Comparison of ENCODE assay signal across 22 cellular contexts in genomic region chr10:3945026-3945425, GRCh38.
DNase-seq lines count a peak whose midpoint lies in the region; ATAC-seq and TF ChIP-seq lines count a peak whose summit lies in the region.
"Had no signal": no experiment of that assay in that cellular context is flagged by ENCODE, and none has a peak within 500 bp of the region (broad histone marks: within the 10 kb centered on the region; RNA-seq: fewer than 3 reads in every experiment).

No MANE protein-coding gene starts in this region.

- no peaks in the 10 kb centered on the region for H4K20me1 ChIP-seq in PC-9 (ENCODE audit: insufficient read depth)

- H3K4me2 ChIP-seq in PC-9, result no peak overlapping the region

- no peak for TF ChIP-seq EP300 in gastroesophageal sphincter (IDR thresholded peaks at IDR 0.05)

- peaks cover 27% of the 10 kb centered on the region for H3F3A ChIP-seq in PC-9 (ENCODE audit: insufficient read depth, low read depth)

- H3K79me2 ChIP-seq in PC-9 (ENCODE audit: low read depth), result no peaks in the 10 kb centered on the region

- intact Hi-C loops in PC-9 (cut with micrococcal nuclease; ENCODE audit: unreplicated experiment), result loop anchor here (5.0 to 10.0 kb wide), 2 partner anchors 53 to 160 kb away; partner anchors contain the start of gene KLF6

- DNase-seq in activated CD8-positive, alpha-beta memory T cell treated with anti-CD3 and anti-CD28 coated beads, Interleukin-2, amount 10 ng/mL, durations not matched to agents 7 days and 5 days, result no peak
- no peak for DNase-seq in activated CD8-positive, alpha-beta memory T cell treated with anti-CD3 and anti-CD28 coated beads, Interleukin-2, amount 50 U/mL, for 48 hours
- no peak for DNase-seq in PC-9
- DNase-seq in effector memory CD8-positive, alpha-beta T cell, result no peak
- no peak for DNase-seq in stimulated activated effector memory CD8-positive, alpha-beta T cell treated with anti-CD3 and anti-CD28 coated beads, Interleukin-12 subunit alpha, Interleukin-12 subunit beta, amount 100 ng/mL, for 72 hours (ENCODE audit: low spot score in 2 of 2)
- DNase-seq in SIG-M5 treated with dmso at 0.1 percent for 504 hours (lab: John Stamatoyannopoulos, UW; ENCODE audit: unreplicated experiment), result no peak
- DNase-seq in amniotic stem cell (lab: John Stamatoyannopoulos, UW), result no peak
- DNase-seq: effector CD4-positive, alpha-beta T cell; H7; heart right ventricle; KG1; NCI-H2081; NCI-H524 treated with DMSO at 0.1 percent for 48 hours; psoas muscle; SK-N-SH; stimulated activated CD4-positive, alpha-beta T cell treated with anti-CD3 and anti-CD28 coated beads, Interleukin-12 subunit alpha, Interleukin-12 subunit beta, amount 100 ng/mL, for 4 hours; upper lobe of right lung had no signal

- no peaks in the 10 kb centered on the region for H3K9me3 ChIP-seq in PC-9 (ENCODE audit: insufficient read depth, low read depth)
- H3K9me3 ChIP-seq in gastroesophageal sphincter, result no peaks in the 10 kb centered on the region
- H3K9me3 ChIP-seq: psoas muscle, SK-N-SH, upper lobe of right lung had no signal

- POLR2A ChIA-PET in PC-9 (lab: Charles Lee; ENCODE audit: unreplicated experiment), result no interaction called here

- no TSS peak for BruUV-seq in PC-9 (replicated peaks; lab: Mats Ljungman, UMichigan)

- H3K4me3 ChIP-seq in PC-9 (no peak overlapping the region), gastroesophageal sphincter (no peak overlapping the region)
- H3K4me3 ChIP-seq: cardiac muscle cell, heart right ventricle, lung, psoas muscle, upper lobe of right lung had no signal

- no peak overlapping the region for H2AFZ ChIP-seq in PC-9

- peaks cover 27% of the 10 kb centered on the region for H3K36me3 Mint-ChIP-seq in activated CD8-positive, alpha-beta memory T cell treated with anti-CD3 and anti-CD28 coated beads, Interleukin-2, amount 10 ng/mL, durations not matched to agents 7 days and 5 days
- H3K36me3 Mint-ChIP-seq in effector memory CD8-positive, alpha-beta T cell (ENCODE audit: insufficient read depth), result peaks cover 39% of the 10 kb centered on the region
- peaks cover 25% of the 10 kb centered on the region for H3K36me3 Mint-ChIP-seq in stimulated activated effector memory CD8-positive, alpha-beta T cell treated with anti-CD3 and anti-CD28 coated beads, Interleukin-12 subunit alpha, Interleukin-12 subunit beta, amount 100 ng/mL, for 72 hours
- H3K36me3 Mint-ChIP-seq: CD14-positive monocyte had no signal

- peaks cover 81% of the 10 kb centered on the region for H3K4me1 Mint-ChIP-seq in activated CD8-positive, alpha-beta memory T cell treated with anti-CD3 and anti-CD28 coated beads, Interleukin-2, amount 10 ng/mL, durations not matched to agents 7 days and 5 days
- H3K4me1 Mint-ChIP-seq in effector memory CD8-positive, alpha-beta T cell (ENCODE audit: low read depth in 2 of 2), result peaks cover 53 to 68% of the 10 kb centered on the region in 2 donors
- peaks cover 78% of the 10 kb centered on the region for H3K4me1 Mint-ChIP-seq in stimulated activated effector memory CD8-positive, alpha-beta T cell treated with anti-CD3 and anti-CD28 coated beads, Interleukin-12 subunit alpha, Interleukin-12 subunit beta, amount 100 ng/mL, for 72 hours

- CTCF ChIA-PET in activated CD8-positive, alpha-beta memory T cell treated with anti-CD3 and anti-CD28 coated beads, Interleukin-2, amount 10 ng/mL, durations not matched to agents 7 days and 5 days (lab: Charles Lee), result interaction anchor here (1.2 to 2.2 kb wide), 4 partner anchors 11 to 162 kb away, joined by 4 to 6 read pairs (median 6); partner anchors contain the start of gene KLF6
- CTCF ChIA-PET in PC-9 (lab: Charles Lee), result no interaction called here

- H3K4me1 ChIP-seq in PC-9 (replicated peaks; ENCODE audit: insufficient read depth) (peaks cover 31% of the 10 kb centered on the region), gastroesophageal sphincter (peaks cover 0 to 18% (median 0%) of the 10 kb centered on the region in 3 donors)
- H3K4me1 ChIP-seq: psoas muscle, upper lobe of right lung had no signal

- peak overlapping the region; percentile 94 for H3K27ac Mint-ChIP-seq in activated CD8-positive, alpha-beta memory T cell treated with anti-CD3 and anti-CD28 coated beads, Interleukin-2, amount 10 ng/mL, durations not matched to agents 7 days and 5 days
- H3K27ac Mint-ChIP-seq in effector memory CD8-positive, alpha-beta T cell, result peak overlapping the region; percentile 98 to 99
- no peak overlapping the region for H3K27ac Mint-ChIP-seq in stimulated activated effector memory CD8-positive, alpha-beta T cell treated with anti-CD3 and anti-CD28 coated beads, Interleukin-12 subunit alpha, Interleukin-12 subunit beta, amount 100 ng/mL, for 72 hours
- H3K27ac Mint-ChIP-seq: CD14-positive monocyte had no signal

- peak overlapping the region; percentile 6 for H3K4me3 Mint-ChIP-seq in activated CD8-positive, alpha-beta memory T cell treated with anti-CD3 and anti-CD28 coated beads, Interleukin-2, amount 10 ng/mL, durations not matched to agents 7 days and 5 days
- peak overlapping the region; percentile 68 to 87 for H3K4me3 Mint-ChIP-seq in effector memory CD8-positive, alpha-beta T cell
- H3K4me3 Mint-ChIP-seq in stimulated activated effector memory CD8-positive, alpha-beta T cell treated with anti-CD3 and anti-CD28 coated beads, Interleukin-12 subunit alpha, Interleukin-12 subunit beta, amount 100 ng/mL, for 72 hours, result peak overlapping the region; percentile 70
- H3K4me3 Mint-ChIP-seq: CD14-positive monocyte, nephron had no signal

- H3K9me2 ChIP-seq in PC-9 (ENCODE audit: insufficient read depth), result no peaks in the 10 kb centered on the region
- H3K9me2 ChIP-seq: SK-N-SH had no signal

- 73 to 83% methylated on average over 5 of the region's 5 CpGs for WGBS in gastroesophageal sphincter (ENCODE audit: low coverage in 1 of 2), 2 donors

- H3K36me3 ChIP-seq in PC-9 (ENCODE audit: low read depth) (no peaks in the 10 kb centered on the region), gastroesophageal sphincter (no peaks in the 10 kb centered on the region)
- H3K36me3 ChIP-seq: cardiac muscle cell, heart right ventricle, upper lobe of right lung had no signal

- peak overlapping the region; percentile 74 for H3K27ac ChIP-seq in PC-9
- H3K27ac ChIP-seq in gastroesophageal sphincter, result peak overlapping the region in 2 of 4 donors; percentile 66 to 74
- H3K27ac ChIP-seq: cardiac muscle cell, psoas muscle had no signal

- TF ChIP-seq POLR2A in gastroesophageal sphincter (IDR thresholded peaks at IDR 0.05), result no peak

- no peak for TF ChIP-seq CTCF in PC-9 (conservative IDR thresholded peaks at IDR 0.05)
- no peak for TF ChIP-seq CTCF in gastroesophageal sphincter (IDR thresholded peaks at IDR 0.05)

- H3K27me3 Mint-ChIP-seq in activated CD8-positive, alpha-beta memory T cell treated with anti-CD3 and anti-CD28 coated beads, Interleukin-2, amount 10 ng/mL, durations not matched to agents 7 days and 5 days, result no peaks in the 10 kb centered on the region
- H3K27me3 Mint-ChIP-seq in effector memory CD8-positive, alpha-beta T cell, result no peaks in the 10 kb centered on the region

- peaks cover 5% of the 10 kb centered on the region for H3K9me3 Mint-ChIP-seq in activated CD8-positive, alpha-beta memory T cell treated with anti-CD3 and anti-CD28 coated beads, Interleukin-2, amount 10 ng/mL, durations not matched to agents 7 days and 5 days (ENCODE audit: low read depth)
- no peaks in the 10 kb centered on the region for H3K9me3 Mint-ChIP-seq in effector memory CD8-positive, alpha-beta T cell
- no peaks in the 10 kb centered on the region for H3K9me3 Mint-ChIP-seq in stimulated activated effector memory CD8-positive, alpha-beta T cell treated with anti-CD3 and anti-CD28 coated beads, Interleukin-12 subunit alpha, Interleukin-12 subunit beta, amount 100 ng/mL, for 72 hours

- H3K27me3 ChIP-seq in PC-9 (ENCODE audit: insufficient read depth, low read depth) (no peaks in the 10 kb centered on the region), gastroesophageal sphincter (no peaks in the 10 kb centered on the region)
- H3K27me3 ChIP-seq: cardiac muscle cell, heart right ventricle, upper lobe of right lung had no signal

- ATAC-seq in activated CD8-positive, alpha-beta memory T cell treated with anti-CD3 and anti-CD28 coated beads, Interleukin-2, amount 10 ng/mL, durations not matched to agents 7 days and 5 days, result no peak
- ATAC-seq in effector memory CD8-positive, alpha-beta T cell (replicated peaks), result no peak
- no peak for ATAC-seq in stimulated activated effector memory CD8-positive, alpha-beta T cell treated with anti-CD3 and anti-CD28 coated beads, Interleukin-12 subunit alpha, Interleukin-12 subunit beta, amount 100 ng/mL, for 72 hours
- ATAC-seq in gastroesophageal sphincter, result no peak
- ATAC-seq: heart right ventricle, psoas muscle, upper lobe of right lung had no signal

Comparison
In these comparisons a context has a peak if more than half of its experiments do, and no peak if none do; other contexts are left out.
1. H3K4me3 Mint-ChIP-seq: peak in every context shown above with its lines; median percentile 78 in effector memory CD8-positive, alpha-beta T cell; 70 in stimulated activated effector memory CD8-positive, alpha-beta T cell treated with anti-CD3 and anti-CD28 coated beads, Interleukin-12 subunit alpha, Interleukin-12 subunit beta, amount 100 ng/mL, for 72 hours; 6 in activated CD8-positive, alpha-beta memory T cell treated with anti-CD3 and anti-CD28 coated beads, Interleukin-2, amount 10 ng/mL, durations not matched to agents 7 days and 5 days.